Comparison of ENCODE assay signal across 21 cellular contexts in genomic region chr3:154835638-154836037, GRCh38.
DNase-seq lines count a peak whose midpoint lies in the region; FAIRE-seq and TF ChIP-seq lines count a peak whose summit lies in the region.
"Had no signal": no experiment of that assay in that cellular context is flagged by ENCODE, and none has a peak within 500 bp of the region (broad histone marks: within the 10 kb centered on the region; RNA-seq: fewer than 3 reads in every experiment).

No MANE protein-coding gene starts in this region.

- POLR2A ChIA-PET in MCF 10A (lab: Yijun Ruan, JAX) = no interaction called here

- H3K27me3 Mint-ChIP-seq in MCF 10A (ENCODE audit: insufficient read depth, unreplicated experiment) = no peaks in the 10 kb centered on the region
- H3K27me3 Mint-ChIP-seq: CD4-positive, CD25-positive, alpha-beta regulatory T cell had no signal

- H3K4me3 Mint-ChIP-seq in MCF 10A (ENCODE audit: unreplicated experiment) = no peak overlapping the region
- H3K4me3 Mint-ChIP-seq: CD4-positive, CD25-positive, alpha-beta regulatory T cell; CD8-positive, alpha-beta memory T cell had no signal

- TF ChIP-seq CTCF in MCF 10A (IDR thresholded peaks at IDR 0.05; ENCODE audit: unreplicated experiment) = no peak
- no peak for TF ChIP-seq CTCF in breast epithelium (IDR thresholded peaks at IDR 0.05)

- H3K27me3 ChIP-seq in breast epithelium (no peaks in the 10 kb centered on the region), small intestine (ENCODE audit: control insufficient read depth in 2 of 2, insufficient read depth in 2 of 2, low read length in 2 of 2) (no peaks in the 10 kb centered on the region)
- H3K27me3 ChIP-seq: BE2C had no signal

- WGBS in small intestine, 3 donors = 26 to 47% (median 31%) methylated on average over 3 of the region's 3 CpGs

- no peaks in the 10 kb centered on the region for H3K4me1 ChIP-seq in breast epithelium
- H3K4me1 ChIP-seq in small intestine (ENCODE audit: control insufficient read depth in 2 of 2, insufficient read depth in 1 of 2, low read depth in 1 of 2, low read length in 1 of 2) = no peaks in the 10 kb centered on the region
- H3K4me1 ChIP-seq: BE2C had no signal

- FAIRE-seq in endometrium (lab: Jason Lieb, UNC) = peak; percentile 93
- peak; percentile 23 for FAIRE-seq in small intestine (lab: Jason Lieb, UNC)
- FAIRE-seq: GM12892, GM18507, H54 had no signal

- DNase-seq in MCF 10A (ENCODE audit: unreplicated experiment) (no peak), breast epithelium (ENCODE audit: low spot score in 2 of 2) (no peak), small intestine (peak; percentile 28), NAMALWA (ENCODE audit: low spot score) (no peak), H4 (ENCODE audit: low spot score) (no peak)
- DNase-seq: ACHN; BE2C; C1 segment of cervical spinal cord; CD4-positive, CD25-positive, alpha-beta regulatory T cell; CD8-positive, alpha-beta memory T cell; COR-L47; DMS 273 treated with DMSO at 0.1 percent for 48 hours; DMS79; GDM1; GM23248; HCEC 1CT had no signal

- no peak for TF ChIP-seq POLR2A in breast epithelium (IDR thresholded peaks at IDR 0.05)

- no peak overlapping the region for H3K27ac ChIP-seq in breast epithelium
- H3K27ac ChIP-seq in small intestine (ENCODE audit: low read depth in 1 of 2, low read length in 1 of 2) = no peak overlapping the region
- H3K27ac ChIP-seq: GM23248, HL-60 had no signal

- intact Hi-C loops in MCF 10A (cut with micrococcal nuclease) (no loop called here), breast epithelium (cut with DNase I; ENCODE audit: low total_unique reads) (no loop called here)

- H3K9me3 Mint-ChIP-seq in MCF 10A (ENCODE audit: unreplicated experiment) = no peaks in the 10 kb centered on the region

- BruUV-seq in MCF 10A (replicated peaks; lab: Mats Ljungman, UMichigan) = no TSS peak

- no peak overlapping the region for H3K4me3 ChIP-seq in breast epithelium
- H3K4me3 ChIP-seq in small intestine (ENCODE audit: low read depth in 1 of 2, low read length in 2 of 2) = no peak overlapping the region
- H3K4me3 ChIP-seq: GM23248 had no signal

- no peaks in the 10 kb centered on the region for H3K36me3 Mint-ChIP-seq in MCF 10A (ENCODE audit: insufficient read depth, unreplicated experiment)
- H3K36me3 Mint-ChIP-seq: CD4-positive, CD25-positive, alpha-beta regulatory T cell; CD8-positive, alpha-beta memory T cell had no signal

- CTCF ChIA-PET in MCF 10A (lab: Yijun Ruan, JAX) = no interaction called here

- H3K36me3 ChIP-seq in breast epithelium = no peaks in the 10 kb centered on the region
- no peaks in the 10 kb centered on the region for H3K36me3 ChIP-seq in small intestine (ENCODE audit: control insufficient read depth in 2 of 2, insufficient read depth in 2 of 2, low read length in 2 of 2)
- H3K36me3 ChIP-seq: BE2C had no signal

- no peaks in the 10 kb centered on the region for H3K4me1 Mint-ChIP-seq in MCF 10A (ENCODE audit: insufficient read depth, unreplicated experiment)
- H3K4me1 Mint-ChIP-seq: CD4-positive, CD25-positive, alpha-beta regulatory T cell; CD8-positive, alpha-beta memory T cell had no signal

- no peaks in the 10 kb centered on the region for H3K9me3 ChIP-seq in breast epithelium
- H3K9me3 ChIP-seq in small intestine (ENCODE audit: control insufficient read depth, low read depth) = no peaks in the 10 kb centered on the region
- H3K9me3 ChIP-seq: BE2C had no signal

- H3K27ac Mint-ChIP-seq in MCF 10A (ENCODE audit: low read depth, unreplicated experiment) = peak overlapping the region; percentile 44
- H3K27ac Mint-ChIP-seq: CD4-positive, CD25-positive, alpha-beta regulatory T cell; CD8-positive, alpha-beta memory T cell had no signal
